Comparison of ENCODE assay signal across 11 cellular contexts in the genomic region with DNA sequence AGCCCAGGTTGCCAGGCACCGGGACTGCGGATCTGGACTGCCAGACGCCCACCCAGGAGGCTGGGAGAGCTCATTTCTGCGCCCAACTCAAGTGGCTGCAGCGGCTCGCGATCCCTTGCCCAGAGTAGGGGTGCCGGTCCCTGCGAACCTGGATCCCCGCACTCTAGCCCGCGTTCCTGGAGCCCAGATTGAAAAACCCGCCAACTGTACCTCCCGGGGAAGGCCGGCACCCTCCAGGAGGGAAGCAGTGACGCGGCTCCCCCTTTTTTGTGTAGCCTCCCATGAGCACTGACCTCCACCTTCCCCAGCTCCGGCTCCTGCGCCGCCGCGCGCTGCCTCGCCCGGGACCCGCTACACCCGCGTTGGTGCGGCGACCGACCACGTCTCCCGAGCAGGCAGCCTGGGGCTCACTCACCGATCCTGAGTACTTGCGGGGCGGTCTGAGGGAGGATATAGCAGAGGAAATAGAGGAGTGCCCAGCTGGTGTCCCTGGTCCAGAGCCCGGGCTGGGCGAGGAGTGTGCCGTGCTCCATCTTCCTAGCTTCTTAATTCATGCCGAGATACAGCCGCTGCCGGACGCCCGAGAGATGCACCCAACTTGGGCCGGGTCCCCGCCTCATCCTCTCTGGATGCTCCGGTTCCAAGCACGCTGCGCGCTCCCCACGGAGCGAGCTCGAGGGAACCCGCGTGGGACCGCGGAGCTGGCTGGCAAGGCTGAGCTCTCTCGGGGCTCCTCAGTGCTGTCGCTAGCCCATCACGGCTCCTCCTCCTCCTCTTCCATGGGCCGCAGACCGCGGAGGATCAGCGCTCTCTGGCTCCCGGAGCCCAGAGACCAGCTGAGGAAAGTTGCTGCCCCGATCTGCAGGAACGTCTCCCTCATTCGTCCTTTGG. TPM values are rescaled to one million over a fixed set of nuclear protein-coding genes. Genes with fewer than 3 reads are reported as not detected.
DNase-seq lines count a peak whose midpoint lies in the region; ATAC-seq and TF ChIP-seq lines count a peak whose summit lies in the region.
"Had no signal": no experiment of that assay in that cellular context is flagged by ENCODE, and none has a peak within 500 bp of the region (broad histone marks: within the 10 kb centered on the region; RNA-seq: fewer than 3 reads in every experiment).

No MANE protein-coding gene starts in this region.

- peaks cover 88% of the 10 kb centered on the region for H3K27me3 Mint-ChIP-seq in progenitor cell of endocrine pancreas

- no peak overlapping the region for H3K9ac ChIP-seq in GM23248

- TF ChIP-seq POLR2A in thyroid gland (IDR thresholded peaks at IDR 0.05), result no peak

- no peaks in the 10 kb centered on the region for H4K20me1 ChIP-seq in GM23248 (ENCODE audit: insufficient read depth)

- H3K27me3 ChIP-seq in GM23248 (replicated peaks; ENCODE audit: insufficient read depth) (peaks cover 54% of the 10 kb centered on the region), WERI-Rb-1 (ENCODE audit: insufficient read depth, low read depth, severe bottlenecking) (peaks cover 3% of the 10 kb centered on the region), heart right ventricle (peaks cover 0 to 87% (median 60%) of the 10 kb centered on the region in 7 donors), thyroid gland (no peaks in the 10 kb centered on the region)

- ATAC-seq in heart right ventricle, result peak in 1 of 8 donors; percentile 33
- no peak for ATAC-seq in HG02763 (IDR thresholded peaks at IDR 0.05; ENCODE audit: unreplicated experiment)

- peak overlapping the region; percentile 79 for H3K4me3 Mint-ChIP-seq in progenitor cell of endocrine pancreas (ENCODE audit: low read depth)

- DNase-seq in GM23248, result peak; percentile 20
- peak; percentile 65 for DNase-seq in WERI-Rb-1
- peak in 1 of 2 donors; percentile 9 for DNase-seq in heart right ventricle
- peak; percentile 20 for DNase-seq in progenitor cell of endocrine pancreas (ENCODE audit: low spot score, unreplicated experiment)
- no peak for DNase-seq in midbrain (lab: John Stamatoyannopoulos, UW)
- no peak for DNase-seq in thyroid gland
- no peak for DNase-seq in activated naive CD4-positive, alpha-beta T cell treated with anti-CD3 and anti-CD28 coated beads, Interleukin-2, amount 50 U/mL, for 16 hours
- DNase-seq: activated CD4-positive, CD25-positive, alpha-beta regulatory T cell treated with anti-CD3 and anti-CD28 coated beads, Interleukin-2, amount 50 U/mL, for 72 hours; NCI-H1930 had no signal

- intact Hi-C loops in heart right ventricle (cut with DNase I) (no loop called here), thyroid gland (cut with DNase I) (no loop called here)

- H2AFZ ChIP-seq in GM23248, result peak overlapping the region; percentile 51

- peak overlapping the region; percentile 57 for H3K4me2 ChIP-seq in GM23248 (ENCODE audit: unreplicated experiment)

- no peaks in the 10 kb centered on the region for H3K79me2 ChIP-seq in GM23248 (ENCODE audit: insufficient read depth)

- no peaks in the 10 kb centered on the region for H3K9me3 ChIP-seq in GM23248 (ENCODE audit: low read depth)
- no peaks in the 10 kb centered on the region for H3K9me3 ChIP-seq in WERI-Rb-1 (ENCODE audit: severe bottlenecking)
- no peaks in the 10 kb centered on the region for H3K9me3 ChIP-seq in heart right ventricle
- H3K9me3 ChIP-seq in thyroid gland, result no peaks in the 10 kb centered on the region

- H3K27ac ChIP-seq in GM23248, result no peak overlapping the region
- H3K27ac ChIP-seq in WERI-Rb-1, result no peak overlapping the region
- no peak overlapping the region for H3K27ac ChIP-seq in heart right ventricle
- no peak overlapping the region for H3K27ac ChIP-seq in thyroid gland
- H3K27ac ChIP-seq: skin epidermis had no signal

- peak overlapping the region; percentile 65 for H3K27ac Mint-ChIP-seq in progenitor cell of endocrine pancreas

- no peak for TF ChIP-seq CTCF in WERI-Rb-1 (IDR thresholded peaks at IDR 0.05; ENCODE audit: low read depth, low read length)
- TF ChIP-seq CTCF in heart right ventricle (IDR thresholded peaks at IDR 0.05), result no peak
- TF ChIP-seq CTCF in progenitor cell of endocrine pancreas (IDR thresholded peaks at IDR 0.05; ENCODE audit: unreplicated experiment), result no peak
- no peak for TF ChIP-seq CTCF in thyroid gland (IDR thresholded peaks at IDR 0.05)

- no peaks in the 10 kb centered on the region for H3K9me3 Mint-ChIP-seq in progenitor cell of endocrine pancreas (ENCODE audit: low read depth)

- H3F3A ChIP-seq in GM23248 (ENCODE audit: insufficient read depth), result no peaks in the 10 kb centered on the region

- H3K36me3 Mint-ChIP-seq in progenitor cell of endocrine pancreas (ENCODE audit: insufficient read depth), result no peaks in the 10 kb centered on the region

- WGBS in GM23248 (ENCODE audit: low coverage in 1 of 2, low lambda C conversion rate in 2 of 2, missing lambda C conversion rate in 2 of 2), 2 experiments, result 2 to 3% methylated on average over 54 to 55 of the region's 68 CpGs
- WGBS in heart right ventricle, 2 donors, result 1 to 2% methylated on average over 68 of the region's 68 CpGs
- 1 to 2% methylated on average over 13 to 43 of the region's 68 CpGs for WGBS in thyroid gland, 2 donors

- peaks cover 8% of the 10 kb centered on the region for H3K4me1 Mint-ChIP-seq in progenitor cell of endocrine pancreas (ENCODE audit: low read depth)

- H3K9me2 ChIP-seq in GM23248 (ENCODE audit: insufficient read depth), result no peaks in the 10 kb centered on the region

- no peaks in the 10 kb centered on the region for H3K36me3 ChIP-seq in GM23248 (ENCODE audit: low read depth)
- no peaks in the 10 kb centered on the region for H3K36me3 ChIP-seq in WERI-Rb-1
- H3K36me3 ChIP-seq in heart right ventricle, result no peaks in the 10 kb centered on the region
- no peaks in the 10 kb centered on the region for H3K36me3 ChIP-seq in thyroid gland

- H3K4me1 ChIP-seq in GM23248 (ENCODE audit: insufficient read depth), result no peaks in the 10 kb centered on the region
- H3K4me1 ChIP-seq in heart right ventricle, result peaks cover 0 to 11% (median 9%) of the 10 kb centered on the region in 9 donors
- H3K4me1 ChIP-seq in thyroid gland, result peaks cover 0 to 6% of the 10 kb centered on the region in 2 donors

- in situ Hi-C loops in GM23248 (cut with MboI), result no loop called here

- peak overlapping the region; percentile 53 for H3K4me3 ChIP-seq in GM23248
- H3K4me3 ChIP-seq in WERI-Rb-1 (ENCODE audit: low read depth, low read length), result peak overlapping the region; percentile 76
- peak overlapping the region in 9 of 10 donors; percentile 12 to 47 (median 32) for H3K4me3 ChIP-seq in heart right ventricle
- H3K4me3 ChIP-seq in thyroid gland (replicated peaks in 1 of 3), result no peak overlapping the region

RNA-seq across cellular contexts. Expression of gene GRIK1, which starts 0.6 kb away (rescaled TPM):
- not detected in 2 replicates for total RNA-seq in GM23248 (2014; rRNA removed; shearing (Covaris generic))
- polyA plus RNA-seq in GM23248 (2016; fragmentation: Nextera tagmentation; extraction: Ambion mirVana), result not detected in 2 replicates
- total RNA-seq in heart right ventricle, result not detected
- polyA plus RNA-seq in heart right ventricle, result not detected
- 0.26 and 0.33 TPM in 2 replicates for total RNA-seq in progenitor cell of endocrine pancreas
- total RNA-seq in thyroid gland, result under 1 TPM in 3 of 4 donors, not detected in 1; 0.15 to 0.29 (median 0.27) TPM

Comparison
In these comparisons a context has a peak if more than half of its experiments do, and no peak if none do; other contexts are left out.
1. DNase-seq: peak in GM23248 (single experiment), WERI-Rb-1 (single experiment) and progenitor cell of endocrine pancreas (single experiment); none in midbrain (single experiment), thyroid gland (0 of 2) and activated naive CD4-positive, alpha-beta T cell treated with anti-CD3 and anti-CD28 coated beads, Interleukin-2, amount 50 U/mL, for 16 hours (single experiment).
2. H3K4me3 ChIP-seq: peak in GM23248 (single experiment), WERI-Rb-1 (single experiment) and heart right ventricle (9 of 10); none in thyroid gland (0 of 3).